In the genomic region with DNA sequence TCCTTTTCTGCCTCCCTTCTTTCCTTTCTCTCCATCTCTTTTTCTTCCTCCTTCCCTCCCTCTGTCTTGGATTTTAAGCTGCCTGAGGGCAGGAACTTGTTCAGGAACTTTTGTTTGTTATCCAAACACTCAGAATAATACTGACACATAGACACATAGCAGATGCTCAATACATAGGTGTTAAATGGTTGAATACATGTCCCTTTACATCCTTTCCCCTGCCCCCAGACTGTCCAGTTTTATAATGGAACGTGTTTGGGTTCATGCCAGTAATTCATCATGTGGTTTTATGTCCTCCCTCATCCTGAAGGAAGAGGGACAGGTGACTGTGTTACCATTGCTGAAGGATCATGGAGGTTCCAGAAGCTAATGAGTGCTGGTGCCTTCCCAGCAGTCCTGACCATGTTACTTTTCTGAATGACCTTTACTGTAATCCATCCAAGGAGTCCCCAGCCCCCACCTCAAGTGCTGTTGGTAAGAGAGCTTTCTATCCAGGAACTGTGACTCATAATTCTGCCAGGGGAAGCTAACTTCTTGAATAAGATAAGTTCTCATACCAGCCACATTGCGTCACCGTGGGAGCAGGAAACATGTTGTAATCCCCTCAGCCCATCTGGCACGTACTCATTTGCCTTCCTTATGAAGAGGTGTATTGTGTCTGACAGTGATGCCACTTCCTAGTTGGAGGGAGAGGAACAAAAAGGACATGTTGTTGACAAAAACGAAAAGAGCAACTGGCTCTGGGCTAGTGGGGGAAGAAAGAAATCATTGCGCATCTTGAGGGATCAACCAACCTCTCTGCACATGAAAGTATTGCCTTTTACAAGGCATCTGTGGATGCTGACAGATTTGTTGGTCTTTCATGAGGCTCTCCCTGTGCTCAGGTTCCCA, we compare ENCODE assay signal across 1 cellular context.
TF ChIP-seq lines count a peak whose summit lies in the region.

No MANE protein-coding gene starts in this region.

TF ChIP-seq in HepG2, 621 proteins besides CTCF, POLR2A, EP300 and RAD21 (continued from another document and continues in another):
- TF ChIP-seq, protein P1, sequence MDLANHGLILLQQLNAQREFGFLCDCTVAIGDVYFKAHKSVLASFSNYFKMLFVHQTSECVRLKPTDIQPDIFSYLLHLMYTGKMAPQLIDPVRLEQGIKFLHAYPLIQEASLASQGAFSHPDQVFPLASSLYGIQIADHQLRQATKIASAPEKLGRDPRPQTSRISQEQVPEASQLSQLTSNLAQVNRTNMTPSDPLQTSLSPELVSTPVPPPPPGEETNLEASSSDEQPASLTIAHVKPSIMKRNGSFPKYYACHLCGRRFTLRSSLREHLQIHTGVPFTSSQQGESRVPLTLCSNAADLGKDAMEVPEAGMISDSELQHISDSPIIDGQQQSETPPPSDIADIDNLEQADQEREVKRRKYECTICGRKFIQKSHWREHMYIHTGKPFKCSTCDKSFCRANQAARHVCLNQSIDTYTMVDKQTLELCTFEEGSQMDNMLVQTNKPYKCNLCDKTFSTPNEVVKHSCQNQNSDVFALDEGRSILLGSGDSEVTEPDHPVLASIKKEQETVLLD (CRISPR knock-in tag; IDR thresholded peaks at IDR 0.05; ENCODE audit: low read depth): no peak
- TF ChIP-seq, protein P2, sequence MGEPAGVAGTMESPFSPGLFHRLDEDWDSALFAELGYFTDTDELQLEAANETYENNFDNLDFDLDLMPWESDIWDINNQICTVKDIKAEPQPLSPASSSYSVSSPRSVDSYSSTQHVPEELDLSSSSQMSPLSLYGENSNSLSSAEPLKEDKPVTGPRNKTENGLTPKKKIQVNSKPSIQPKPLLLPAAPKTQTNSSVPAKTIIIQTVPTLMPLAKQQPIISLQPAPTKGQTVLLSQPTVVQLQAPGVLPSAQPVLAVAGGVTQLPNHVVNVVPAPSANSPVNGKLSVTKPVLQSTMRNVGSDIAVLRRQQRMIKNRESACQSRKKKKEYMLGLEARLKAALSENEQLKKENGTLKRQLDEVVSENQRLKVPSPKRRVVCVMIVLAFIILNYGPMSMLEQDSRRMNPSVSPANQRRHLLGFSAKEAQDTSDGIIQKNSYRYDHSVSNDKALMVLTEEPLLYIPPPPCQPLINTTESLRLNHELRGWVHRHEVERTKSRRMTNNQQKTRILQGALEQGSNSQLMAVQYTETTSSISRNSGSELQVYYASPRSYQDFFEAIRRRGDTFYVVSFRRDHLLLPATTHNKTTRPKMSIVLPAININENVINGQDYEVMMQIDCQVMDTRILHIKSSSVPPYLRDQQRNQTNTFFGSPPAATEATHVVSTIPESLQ (CRISPR knock-in tag; conservative IDR thresholded peaks at IDR 0.05): no peak
- TF ChIP-seq KLF11 (CRISPR knock-in tag; IDR thresholded peaks at IDR 0.05) (peak; percentile 81; the same call in 1 of the 2 replicates), ZBTB20 (CRISPR knock-in tag; IDR thresholded peaks at IDR 0.05; ENCODE audit: borderline replicate concordance, low read depth) (peak; percentile 25; the same call in 1 of the 2 replicates), ZNF343 (CRISPR knock-in tag; IDR thresholded peaks at IDR 0.05) (no peak), ZNF781 (CRISPR knock-in tag; IDR thresholded peaks at IDR 0.05; ENCODE audit: borderline replicate concordance, not compliant biosample characterization) (no peak), DMAP1 (CRISPR knock-in tag; IDR thresholded peaks at IDR 0.05) (peak; percentile 59; the same call in 1 of the 2 replicates), KDM4B (CRISPR knock-in tag; IDR thresholded peaks at IDR 0.05) (peak; percentile 93), SIX4 (CRISPR knock-in tag; IDR thresholded peaks at IDR 0.05) (peak; percentile 75), JUN (CRISPR knock-in tag; IDR thresholded peaks at IDR 0.05) (peak; percentile 99), PHF8 (CRISPR knock-in tag; IDR thresholded peaks at IDR 0.05) (peak; percentile 17; the same call in 1 of the 2 replicates), NONO (IDR thresholded peaks at IDR 0.05) (no peak), NONO (CRISPR knock-in tag; conservative IDR thresholded peaks at IDR 0.05) (peak; percentile 72; the same call in 1 of the 2 replicates), ZNF138 (CRISPR knock-in tag; IDR thresholded peaks at IDR 0.05; ENCODE audit: low read depth) (no peak), XRCC5 (optimal IDR thresholded peaks at IDR 0.05; ENCODE audit: low read length) (peak; percentile 79), CEBPG (CRISPR knock-in tag; IDR thresholded peaks at IDR 0.05) (peak; percentile 99), MLLT10 (CRISPR knock-in tag; IDR thresholded peaks at IDR 0.05) (no peak), JARID2 (CRISPR knock-in tag; IDR thresholded peaks at IDR 0.05; ENCODE audit: insufficient replicate concordance) (peak; percentile 81), SALL2 (CRISPR knock-in tag; IDR thresholded peaks at IDR 0.05) (no peak; the same call in 1 of the 2 replicates), ERF (CRISPR knock-in tag; IDR thresholded peaks at IDR 0.05) (peak; percentile 95), RFXANK (CRISPR knock-in tag; IDR thresholded peaks at IDR 0.05) (0 out of 2 replicates have a peak, but pooled peaks have one; percentile 57), MIER3 (CRISPR knock-in tag; IDR thresholded peaks at IDR 0.05; ENCODE audit: borderline replicate concordance) (peak; percentile 99), ZNF468 (CRISPR knock-in tag; IDR thresholded peaks at IDR 0.05) (no peak), ZKSCAN8 (CRISPR knock-in tag; IDR thresholded peaks at IDR 0.05; ENCODE audit: borderline replicate concordance) (peak; percentile 93), FOXA3 (CRISPR knock-in tag; IDR thresholded peaks at IDR 0.05) (peak; percentile 94), SOX6 (IDR thresholded peaks at IDR 0.05) (no peak), SOX6 (CRISPR knock-in tag; IDR thresholded peaks at IDR 0.05) (peak; percentile 96), ZNF251 (CRISPR knock-in tag; IDR thresholded peaks at IDR 0.05) (no peak), ZNF761 (CRISPR knock-in tag; conservative IDR thresholded peaks at IDR 0.05) (no peak), SP140L (CRISPR knock-in tag; IDR thresholded peaks at IDR 0.05; ENCODE audit: borderline replicate concordance) (no peak), RELA (CRISPR knock-in tag; IDR thresholded peaks at IDR 0.05) (no peak), HNF4G (IDR thresholded peaks at IDR 0.05; ENCODE audit: borderline replicate concordance, low read depth, low read length) (peak; percentile 10; the same call in 1 of the 2 replicates), HNF4G (CRISPR knock-in tag; IDR thresholded peaks at IDR 0.05; ENCODE audit: borderline replicate concordance, low read depth) (0 out of 2 replicates have a peak, but pooled peaks have one; percentile 32), ZNF562 (CRISPR knock-in tag; IDR thresholded peaks at IDR 0.05; ENCODE audit: borderline replicate concordance) (no peak), NFE2 (CRISPR knock-in tag; IDR thresholded peaks at IDR 0.05) (no peak)
- TF ChIP-seq, protein P3, sequence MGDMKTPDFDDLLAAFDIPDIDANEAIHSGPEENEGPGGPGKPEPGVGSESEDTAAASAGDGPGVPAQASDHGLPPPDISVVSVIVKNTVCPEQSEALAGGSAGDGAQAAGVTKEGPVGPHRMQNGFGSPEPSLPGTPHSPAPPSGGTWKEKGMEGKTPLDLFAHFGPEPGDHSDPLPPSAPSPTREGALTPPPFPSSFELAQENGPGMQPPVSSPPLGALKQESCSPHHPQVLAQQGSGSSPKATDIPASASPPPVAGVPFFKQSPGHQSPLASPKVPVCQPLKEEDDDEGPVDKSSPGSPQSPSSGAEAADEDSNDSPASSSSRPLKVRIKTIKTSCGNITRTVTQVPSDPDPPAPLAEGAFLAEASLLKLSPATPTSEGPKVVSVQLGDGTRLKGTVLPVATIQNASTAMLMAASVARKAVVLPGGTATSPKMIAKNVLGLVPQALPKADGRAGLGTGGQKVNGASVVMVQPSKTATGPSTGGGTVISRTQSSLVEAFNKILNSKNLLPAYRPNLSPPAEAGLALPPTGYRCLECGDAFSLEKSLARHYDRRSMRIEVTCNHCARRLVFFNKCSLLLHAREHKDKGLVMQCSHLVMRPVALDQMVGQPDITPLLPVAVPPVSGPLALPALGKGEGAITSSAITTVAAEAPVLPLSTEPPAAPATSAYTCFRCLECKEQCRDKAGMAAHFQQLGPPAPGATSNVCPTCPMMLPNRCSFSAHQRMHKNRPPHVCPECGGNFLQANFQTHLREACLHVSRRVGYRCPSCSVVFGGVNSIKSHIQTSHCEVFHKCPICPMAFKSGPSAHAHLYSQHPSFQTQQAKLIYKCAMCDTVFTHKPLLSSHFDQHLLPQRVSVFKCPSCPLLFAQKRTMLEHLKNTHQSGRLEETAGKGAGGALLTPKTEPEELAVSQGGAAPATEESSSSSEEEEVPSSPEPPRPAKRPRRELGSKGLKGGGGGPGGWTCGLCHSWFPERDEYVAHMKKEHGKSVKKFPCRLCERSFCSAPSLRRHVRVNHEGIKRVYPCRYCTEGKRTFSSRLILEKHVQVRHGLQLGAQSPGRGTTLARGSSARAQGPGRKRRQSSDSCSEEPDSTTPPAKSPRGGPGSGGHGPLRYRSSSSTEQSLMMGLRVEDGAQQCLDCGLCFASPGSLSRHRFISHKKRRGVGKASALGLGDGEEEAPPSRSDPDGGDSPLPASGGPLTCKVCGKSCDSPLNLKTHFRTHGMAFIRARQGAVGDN (CRISPR knock-in tag; IDR thresholded peaks at IDR 0.05): no peak
- TF ChIP-seq, protein P4, sequence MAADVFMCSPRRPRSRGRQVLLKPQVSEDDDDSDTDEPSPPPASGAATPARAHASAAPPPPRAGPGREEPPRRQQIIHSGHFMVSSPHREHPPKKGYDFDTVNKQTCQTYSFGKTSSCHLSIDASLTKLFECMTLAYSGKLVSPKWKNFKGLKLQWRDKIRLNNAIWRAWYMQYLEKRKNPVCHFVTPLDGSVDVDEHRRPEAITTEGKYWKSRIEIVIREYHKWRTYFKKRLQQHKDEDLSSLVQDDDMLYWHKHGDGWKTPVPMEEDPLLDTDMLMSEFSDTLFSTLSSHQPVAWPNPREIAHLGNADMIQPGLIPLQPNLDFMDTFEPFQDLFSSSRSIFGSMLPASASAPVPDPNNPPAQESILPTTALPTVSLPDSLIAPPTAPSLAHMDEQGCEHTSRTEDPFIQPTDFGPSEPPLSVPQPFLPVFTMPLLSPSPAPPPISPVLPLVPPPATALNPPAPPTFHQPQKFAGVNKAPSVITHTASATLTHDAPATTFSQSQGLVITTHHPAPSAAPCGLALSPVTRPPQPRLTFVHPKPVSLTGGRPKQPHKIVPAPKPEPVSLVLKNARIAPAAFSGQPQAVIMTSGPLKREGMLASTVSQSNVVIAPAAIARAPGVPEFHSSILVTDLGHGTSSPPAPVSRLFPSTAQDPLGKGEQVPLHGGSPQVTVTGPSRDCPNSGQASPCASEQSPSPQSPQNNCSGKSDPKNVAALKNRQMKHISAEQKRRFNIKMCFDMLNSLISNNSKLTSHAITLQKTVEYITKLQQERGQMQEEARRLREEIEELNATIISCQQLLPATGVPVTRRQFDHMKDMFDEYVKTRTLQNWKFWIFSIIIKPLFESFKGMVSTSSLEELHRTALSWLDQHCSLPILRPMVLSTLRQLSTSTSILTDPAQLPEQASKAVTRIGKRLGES (CRISPR knock-in tag; IDR thresholded peaks at IDR 0.05; ENCODE audit: borderline replicate concordance): no peak
- TF ChIP-seq, protein P5, sequence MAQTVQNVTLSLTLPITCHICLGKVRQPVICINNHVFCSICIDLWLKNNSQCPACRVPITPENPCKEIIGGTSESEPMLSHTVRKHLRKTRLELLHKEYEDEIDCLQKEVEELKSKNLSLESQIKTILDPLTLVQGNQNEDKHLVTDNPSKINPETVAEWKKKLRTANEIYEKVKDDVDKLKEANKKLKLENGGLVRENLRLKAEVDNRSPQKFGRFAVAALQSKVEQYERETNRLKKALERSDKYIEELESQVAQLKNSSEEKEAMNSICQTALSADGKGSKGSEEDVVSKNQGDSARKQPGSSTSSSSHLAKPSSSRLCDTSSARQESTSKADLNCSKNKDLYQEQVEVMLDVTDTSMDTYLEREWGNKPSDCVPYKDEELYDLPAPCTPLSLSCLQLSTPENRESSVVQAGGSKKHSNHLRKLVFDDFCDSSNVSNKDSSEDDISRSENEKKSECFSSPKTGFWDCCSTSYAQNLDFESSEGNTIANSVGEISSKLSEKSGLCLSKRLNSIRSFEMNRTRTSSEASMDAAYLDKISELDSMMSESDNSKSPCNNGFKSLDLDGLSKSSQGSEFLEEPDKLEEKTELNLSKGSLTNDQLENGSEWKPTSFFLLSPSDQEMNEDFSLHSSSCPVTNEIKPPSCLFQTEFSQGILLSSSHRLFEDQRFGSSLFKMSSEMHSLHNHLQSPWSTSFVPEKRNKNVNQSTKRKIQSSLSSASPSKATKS (CRISPR knock-in tag; IDR thresholded peaks at IDR 0.05): no peak
- TF ChIP-seq, protein P6, sequence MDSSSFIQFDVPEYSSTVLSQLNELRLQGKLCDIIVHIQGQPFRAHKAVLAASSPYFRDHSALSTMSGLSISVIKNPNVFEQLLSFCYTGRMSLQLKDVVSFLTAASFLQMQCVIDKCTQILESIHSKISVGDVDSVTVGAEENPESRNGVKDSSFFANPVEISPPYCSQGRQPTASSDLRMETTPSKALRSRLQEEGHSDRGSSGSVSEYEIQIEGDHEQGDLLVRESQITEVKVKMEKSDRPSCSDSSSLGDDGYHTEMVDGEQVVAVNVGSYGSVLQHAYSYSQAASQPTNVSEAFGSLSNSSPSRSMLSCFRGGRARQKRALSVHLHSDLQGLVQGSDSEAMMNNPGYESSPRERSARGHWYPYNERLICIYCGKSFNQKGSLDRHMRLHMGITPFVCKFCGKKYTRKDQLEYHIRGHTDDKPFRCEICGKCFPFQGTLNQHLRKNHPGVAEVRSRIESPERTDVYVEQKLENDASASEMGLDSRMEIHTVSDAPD (CRISPR knock-in tag; IDR thresholded peaks at IDR 0.05): no peak; the same call in 1 of the 2 replicates
- TF ChIP-seq, protein P7, sequence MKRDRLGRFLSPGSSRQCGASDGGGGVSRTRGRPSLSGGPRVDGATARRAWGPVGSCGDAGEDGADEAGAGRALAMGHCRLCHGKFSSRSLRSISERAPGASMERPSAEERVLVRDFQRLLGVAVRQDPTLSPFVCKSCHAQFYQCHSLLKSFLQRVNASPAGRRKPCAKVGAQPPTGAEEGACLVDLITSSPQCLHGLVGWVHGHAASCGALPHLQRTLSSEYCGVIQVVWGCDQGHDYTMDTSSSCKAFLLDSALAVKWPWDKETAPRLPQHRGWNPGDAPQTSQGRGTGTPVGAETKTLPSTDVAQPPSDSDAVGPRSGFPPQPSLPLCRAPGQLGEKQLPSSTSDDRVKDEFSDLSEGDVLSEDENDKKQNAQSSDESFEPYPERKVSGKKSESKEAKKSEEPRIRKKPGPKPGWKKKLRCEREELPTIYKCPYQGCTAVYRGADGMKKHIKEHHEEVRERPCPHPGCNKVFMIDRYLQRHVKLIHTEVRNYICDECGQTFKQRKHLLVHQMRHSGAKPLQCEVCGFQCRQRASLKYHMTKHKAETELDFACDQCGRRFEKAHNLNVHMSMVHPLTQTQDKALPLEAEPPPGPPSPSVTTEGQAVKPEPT (CRISPR knock-in tag; IDR thresholded peaks at IDR 0.05; ENCODE audit: low read depth): no peak
- TF ChIP-seq, protein P8, sequence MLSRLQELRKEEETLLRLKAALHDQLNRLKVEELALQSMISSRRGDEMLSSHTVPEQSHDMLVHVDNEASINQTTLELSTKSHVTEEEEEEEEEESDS (CRISPR knock-in tag; IDR thresholded peaks at IDR 0.05; ENCODE audit: borderline replicate concordance): no peak
- TF ChIP-seq, protein P9, sequence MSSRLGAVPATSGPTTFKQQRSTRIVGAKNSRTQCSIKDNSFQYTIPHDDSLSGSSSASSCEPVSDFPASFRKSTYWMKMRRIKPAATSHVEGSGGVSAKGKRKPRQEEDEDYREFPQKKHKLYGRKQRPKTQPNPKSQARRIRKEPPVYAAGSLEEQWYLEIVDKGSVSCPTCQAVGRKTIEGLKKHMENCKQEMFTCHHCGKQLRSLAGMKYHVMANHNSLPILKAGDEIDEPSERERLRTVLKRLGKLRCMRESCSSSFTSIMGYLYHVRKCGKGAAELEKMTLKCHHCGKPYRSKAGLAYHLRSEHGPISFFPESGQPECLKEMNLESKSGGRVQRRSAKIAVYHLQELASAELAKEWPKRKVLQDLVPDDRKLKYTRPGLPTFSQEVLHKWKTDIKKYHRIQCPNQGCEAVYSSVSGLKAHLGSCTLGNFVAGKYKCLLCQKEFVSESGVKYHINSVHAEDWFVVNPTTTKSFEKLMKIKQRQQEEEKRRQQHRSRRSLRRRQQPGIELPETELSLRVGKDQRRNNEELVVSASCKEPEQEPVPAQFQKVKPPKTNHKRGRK (CRISPR knock-in tag; IDR thresholded peaks at IDR 0.05): no peak
